ENCODE assay signal across 1 cellular context in the genomic region with DNA sequence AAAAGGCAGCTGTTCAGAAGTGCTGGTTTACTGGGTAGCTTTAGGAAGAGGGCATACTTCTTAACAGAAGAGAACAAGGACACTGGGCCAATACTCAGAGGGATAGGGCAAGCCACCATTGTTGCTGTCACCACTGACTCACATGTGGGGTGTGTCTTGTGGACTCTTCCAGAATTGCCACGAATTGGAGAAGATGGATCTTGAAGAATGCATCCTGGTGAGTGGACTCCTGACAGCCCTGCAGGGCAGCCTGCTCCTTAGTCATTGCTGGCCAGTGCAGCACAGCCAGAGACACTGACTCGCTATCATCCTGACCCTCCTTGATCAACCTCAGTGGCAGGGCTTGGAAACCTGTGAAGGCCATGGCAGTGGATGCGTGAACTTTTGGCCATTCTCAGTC.
TF ChIP-seq lines count a peak whose summit lies in the region.

No MANE protein-coding gene starts in this region.

TF ChIP-seq in GM12878, 131 proteins besides CTCF, POLR2A, EP300 and RAD21 (continued from another document):
- TF ChIP-seq, protein P1, sequence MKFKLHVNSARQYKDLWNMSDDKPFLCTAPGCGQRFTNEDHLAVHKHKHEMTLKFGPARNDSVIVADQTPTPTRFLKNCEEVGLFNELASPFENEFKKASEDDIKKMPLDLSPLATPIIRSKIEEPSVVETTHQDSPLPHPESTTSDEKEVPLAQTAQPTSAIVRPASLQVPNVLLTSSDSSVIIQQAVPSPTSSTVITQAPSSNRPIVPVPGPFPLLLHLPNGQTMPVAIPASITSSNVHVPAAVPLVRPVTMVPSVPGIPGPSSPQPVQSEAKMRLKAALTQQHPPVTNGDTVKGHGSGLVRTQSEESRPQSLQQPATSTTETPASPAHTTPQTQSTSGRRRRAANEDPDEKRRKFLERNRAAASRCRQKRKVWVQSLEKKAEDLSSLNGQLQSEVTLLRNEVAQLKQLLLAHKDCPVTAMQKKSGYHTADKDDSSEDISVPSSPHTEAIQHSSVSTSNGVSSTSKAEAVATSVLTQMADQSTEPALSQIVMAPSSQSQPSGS (IDR thresholded peaks at IDR 0.05; ENCODE audit: low read length) = no peak
- TF ChIP-seq TCF3 (IDR thresholded peaks at IDR 0.05; ENCODE audit: borderline replicate concordance, insufficient read depth, low read depth, low read length) = no peak
- TF ChIP-seq, protein P2, sequence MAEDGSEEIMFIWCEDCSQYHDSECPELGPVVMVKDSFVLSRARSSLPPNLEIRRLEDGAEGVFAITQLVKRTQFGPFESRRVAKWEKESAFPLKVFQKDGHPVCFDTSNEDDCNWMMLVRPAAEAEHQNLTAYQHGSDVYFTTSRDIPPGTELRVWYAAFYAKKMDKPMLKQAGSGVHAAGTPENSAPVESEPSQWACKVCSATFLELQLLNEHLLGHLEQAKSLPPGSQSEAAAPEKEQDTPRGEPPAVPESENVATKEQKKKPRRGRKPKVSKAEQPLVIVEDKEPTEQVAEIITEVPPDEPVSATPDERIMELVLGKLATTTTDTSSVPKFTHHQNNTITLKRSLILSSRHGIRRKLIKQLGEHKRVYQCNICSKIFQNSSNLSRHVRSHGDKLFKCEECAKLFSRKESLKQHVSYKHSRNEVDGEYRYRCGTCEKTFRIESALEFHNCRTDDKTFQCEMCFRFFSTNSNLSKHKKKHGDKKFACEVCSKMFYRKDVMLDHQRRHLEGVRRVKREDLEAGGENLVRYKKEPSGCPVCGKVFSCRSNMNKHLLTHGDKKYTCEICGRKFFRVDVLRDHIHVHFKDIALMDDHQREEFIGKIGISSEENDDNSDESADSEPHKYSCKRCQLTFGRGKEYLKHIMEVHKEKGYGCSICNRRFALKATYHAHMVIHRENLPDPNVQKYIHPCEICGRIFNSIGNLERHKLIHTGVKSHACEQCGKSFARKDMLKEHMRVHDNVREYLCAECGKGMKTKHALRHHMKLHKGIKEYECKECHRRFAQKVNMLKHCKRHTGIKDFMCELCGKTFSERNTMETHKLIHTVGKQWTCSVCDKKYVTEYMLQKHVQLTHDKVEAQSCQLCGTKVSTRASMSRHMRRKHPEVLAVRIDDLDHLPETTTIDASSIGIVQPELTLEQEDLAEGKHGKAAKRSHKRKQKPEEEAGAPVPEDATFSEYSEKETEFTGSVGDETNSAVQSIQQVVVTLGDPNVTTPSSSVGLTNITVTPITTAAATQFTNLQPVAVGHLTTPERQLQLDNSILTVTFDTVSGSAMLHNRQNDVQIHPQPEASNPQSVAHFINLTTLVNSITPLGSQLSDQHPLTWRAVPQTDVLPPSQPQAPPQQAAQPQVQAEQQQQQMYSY (CRISPR knock-in tag; IDR thresholded peaks at IDR 0.05) = no peak
- TF ChIP-seq CBX5 (IDR thresholded peaks at IDR 0.05; ENCODE audit: low read depth) = no peak
- no peak for TF ChIP-seq JUNB (IDR thresholded peaks at IDR 0.05)
- TF ChIP-seq TBL1XR1 (IDR thresholded peaks at IDR 0.05; ENCODE audit: low read depth, low read length) = no peak
- TF ChIP-seq SIX5 (IDR thresholded peaks at IDR 0.05; ENCODE audit: low read depth, low read length, severe bottlenecking) = no peak
- TF ChIP-seq POU2F2 (IDR thresholded peaks at IDR 0.05; ENCODE audit: borderline replicate concordance, low read depth, low read length) = no peak
- TF ChIP-seq HCFC1 (IDR thresholded peaks at IDR 0.05; ENCODE audit: low read length) = no peak
TF ChIP-seq in GM12878: peak in this region for 0.
